Comparison of ENCODE assay signal across 1 cellular context in the genomic region with DNA sequence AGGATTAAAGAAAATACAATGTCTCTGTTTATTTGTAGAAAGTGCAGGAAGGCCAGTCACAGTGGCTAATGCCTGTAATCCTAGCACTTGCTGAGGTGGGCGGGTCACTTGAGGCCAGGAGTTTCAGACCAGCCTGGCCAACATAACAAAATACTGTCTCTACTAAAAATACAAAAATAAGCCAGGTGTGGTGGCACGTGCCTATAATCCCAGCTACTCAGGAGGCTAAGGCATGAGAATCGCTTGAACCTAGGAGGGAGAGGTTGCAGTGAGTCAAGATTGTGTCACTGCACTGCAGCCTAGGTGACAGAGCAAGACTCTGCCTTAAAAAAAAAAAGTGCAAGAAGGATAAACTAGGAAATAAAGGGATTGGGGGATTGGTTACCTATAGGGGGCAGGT.
TF ChIP-seq lines count a peak whose summit lies in the region.

No MANE protein-coding gene starts in this region.

TF ChIP-seq in A549, 52 proteins besides CTCF, POLR2A, EP300 and RAD21:
- TF ChIP-seq BHLHE40 (IDR thresholded peaks at IDR 0.05; ENCODE audit: low read depth, low read length) = 0 out of 2 replicates have a peak, but pooled peaks have one; percentile 8
TF ChIP-seq in A549: peak in this region for 1; not testable (repeated sequence) for 51.
